Comparison of ENCODE assay signal across 1 cellular context in the genomic region with DNA sequence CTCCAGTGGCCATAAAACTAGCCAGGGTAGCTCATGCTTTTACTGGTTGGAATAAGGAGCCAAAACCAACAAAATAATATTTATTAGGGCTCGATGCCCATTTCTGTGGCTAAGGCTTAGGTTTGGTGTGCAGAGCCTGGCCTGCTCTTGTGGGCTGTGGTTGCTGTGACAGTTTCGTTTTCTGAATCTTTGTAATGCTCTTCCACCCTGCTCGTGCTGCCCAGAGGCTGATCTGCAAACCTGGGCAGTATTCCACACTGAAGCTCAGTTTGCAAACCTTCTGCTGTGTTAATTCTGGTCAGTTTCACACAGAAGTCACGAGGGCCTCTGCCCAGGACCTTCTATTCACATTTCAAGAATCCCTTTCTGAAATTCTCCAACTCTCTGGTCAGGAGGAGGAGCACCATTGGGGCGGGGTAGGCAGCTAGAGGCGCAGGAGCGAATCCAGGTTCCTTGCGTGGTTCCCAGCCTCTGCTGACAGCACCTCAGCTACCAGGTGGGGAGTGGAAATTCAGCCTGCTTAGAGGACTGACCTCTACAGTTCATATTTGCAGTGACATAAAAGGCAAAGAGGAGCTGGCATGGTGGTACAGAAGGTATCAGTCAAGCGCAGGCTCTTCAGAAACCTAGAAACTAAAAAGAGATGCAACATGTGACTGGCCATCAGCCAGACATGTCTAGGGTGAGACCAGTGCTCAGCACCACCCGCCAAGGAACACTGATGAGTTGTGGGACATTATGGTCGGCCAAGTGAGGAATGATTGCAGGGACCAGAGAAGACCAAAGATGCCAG.
TF ChIP-seq lines count a peak whose summit lies in the region.

No MANE protein-coding gene starts in this region.

TF ChIP-seq in SK-N-SH, 30 proteins besides CTCF, POLR2A, EP300 and RAD21 (continued from another document):
- TF ChIP-seq, protein P1, sequence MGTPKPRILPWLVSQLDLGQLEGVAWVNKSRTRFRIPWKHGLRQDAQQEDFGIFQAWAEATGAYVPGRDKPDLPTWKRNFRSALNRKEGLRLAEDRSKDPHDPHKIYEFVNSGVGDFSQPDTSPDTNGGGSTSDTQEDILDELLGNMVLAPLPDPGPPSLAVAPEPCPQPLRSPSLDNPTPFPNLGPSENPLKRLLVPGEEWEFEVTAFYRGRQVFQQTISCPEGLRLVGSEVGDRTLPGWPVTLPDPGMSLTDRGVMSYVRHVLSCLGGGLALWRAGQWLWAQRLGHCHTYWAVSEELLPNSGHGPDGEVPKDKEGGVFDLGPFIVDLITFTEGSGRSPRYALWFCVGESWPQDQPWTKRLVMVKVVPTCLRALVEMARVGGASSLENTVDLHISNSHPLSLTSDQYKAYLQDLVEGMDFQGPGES (IDR thresholded peaks at IDR 0.05; ENCODE audit: low read depth, low read length): no peak
- TF ChIP-seq JUND (IDR thresholded peaks at IDR 0.05) (no peak), TAF1 (IDR thresholded peaks at IDR 0.05; ENCODE audit: borderline replicate concordance, low read depth, low read length) (no peak), RXRA (IDR thresholded peaks at IDR 0.05; ENCODE audit: borderline replicate concordance, low read depth) (no peak), MXI1 (IDR thresholded peaks at IDR 0.05; ENCODE audit: low read depth, low read length) (no peak), FOXJ3 (CRISPR knock-in tag; IDR thresholded peaks at IDR 0.05) (no peak), FOXM1 (IDR thresholded peaks at IDR 0.05; ENCODE audit: low read depth) (no peak), GABPA (IDR thresholded peaks at IDR 0.05; ENCODE audit: low read depth) (no peak), GATA2 (CRISPR knock-in tag; IDR thresholded peaks at IDR 0.05) (no peak), TCF12 (IDR thresholded peaks at IDR 0.05) (no peak), RCOR1 (IDR thresholded peaks at IDR 0.05; ENCODE audit: low read length) (no peak), MEF2A (IDR thresholded peaks at IDR 0.05; ENCODE audit: borderline replicate concordance, low read depth) (no peak), FOSL2 (IDR thresholded peaks at IDR 0.05; ENCODE audit: borderline replicate concordance, low read depth) (no peak)
- TF ChIP-seq, protein P2, sequence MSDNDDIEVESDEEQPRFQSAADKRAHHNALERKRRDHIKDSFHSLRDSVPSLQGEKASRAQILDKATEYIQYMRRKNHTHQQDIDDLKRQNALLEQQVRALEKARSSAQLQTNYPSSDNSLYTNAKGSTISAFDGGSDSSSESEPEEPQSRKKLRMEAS (IDR thresholded peaks at IDR 0.05; ENCODE audit: low read depth): no peak
- TF ChIP-seq, protein P3, sequence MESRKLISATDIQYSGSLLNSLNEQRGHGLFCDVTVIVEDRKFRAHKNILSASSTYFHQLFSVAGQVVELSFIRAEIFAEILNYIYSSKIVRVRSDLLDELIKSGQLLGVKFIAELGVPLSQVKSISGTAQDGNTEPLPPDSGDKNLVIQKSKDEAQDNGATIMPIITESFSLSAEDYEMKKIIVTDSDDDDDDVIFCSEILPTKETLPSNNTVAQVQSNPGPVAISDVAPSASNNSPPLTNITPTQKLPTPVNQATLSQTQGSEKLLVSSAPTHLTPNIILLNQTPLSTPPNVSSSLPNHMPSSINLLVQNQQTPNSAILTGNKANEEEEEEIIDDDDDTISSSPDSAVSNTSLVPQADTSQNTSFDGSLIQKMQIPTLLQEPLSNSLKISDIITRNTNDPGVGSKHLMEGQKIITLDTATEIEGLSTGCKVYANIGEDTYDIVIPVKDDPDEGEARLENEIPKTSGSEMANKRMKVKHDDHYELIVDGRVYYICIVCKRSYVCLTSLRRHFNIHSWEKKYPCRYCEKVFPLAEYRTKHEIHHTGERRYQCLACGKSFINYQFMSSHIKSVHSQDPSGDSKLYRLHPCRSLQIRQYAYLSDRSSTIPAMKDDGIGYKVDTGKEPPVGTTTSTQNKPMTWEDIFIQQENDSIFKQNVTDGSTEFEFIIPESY (IDR thresholded peaks at IDR 0.05; ENCODE audit: borderline replicate concordance, low read depth): no peak
- TF ChIP-seq, protein P4, sequence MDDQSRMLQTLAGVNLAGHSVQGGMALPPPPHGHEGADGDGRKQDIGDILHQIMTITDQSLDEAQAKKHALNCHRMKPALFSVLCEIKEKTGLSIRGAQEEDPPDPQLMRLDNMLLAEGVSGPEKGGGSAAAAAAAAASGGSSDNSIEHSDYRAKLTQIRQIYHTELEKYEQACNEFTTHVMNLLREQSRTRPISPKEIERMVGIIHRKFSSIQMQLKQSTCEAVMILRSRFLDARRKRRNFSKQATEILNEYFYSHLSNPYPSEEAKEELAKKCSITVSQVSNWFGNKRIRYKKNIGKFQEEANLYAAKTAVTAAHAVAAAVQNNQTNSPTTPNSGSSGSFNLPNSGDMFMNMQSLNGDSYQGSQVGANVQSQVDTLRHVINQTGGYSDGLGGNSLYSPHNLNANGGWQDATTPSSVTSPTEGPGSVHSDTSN (IDR thresholded peaks at IDR 0.05): no peak
TF ChIP-seq in SK-N-SH: peak in this region for 0.
